Comparison of ENCODE assay signal across 8 cellular contexts in genomic region chr2:63424329-63425078, GRCh38.
DNase-seq lines count a peak whose midpoint lies in the region; ATAC-seq, FAIRE-seq and TF ChIP-seq lines count a peak whose summit lies in the region.

No MANE protein-coding gene starts in this region.

- intact Hi-C loops in psoas muscle (cut with DNase I): no loop called here

- H3K4me3 ChIP-seq in Peyer's patch (no peak overlapping the region), epithelial cell of esophagus (ENCODE audit: low read length) (no peak overlapping the region), psoas muscle (no peak overlapping the region)

- H3K4me1 ChIP-seq in Peyer's patch (no peaks in the 10 kb centered on the region), psoas muscle (no peaks in the 10 kb centered on the region)

- H3K9me3 ChIP-seq in Peyer's patch (no peaks in the 10 kb centered on the region), psoas muscle (no peaks in the 10 kb centered on the region)

- DNase-seq in DMS53 (lab: John Stamatoyannopoulos, UW): peak; percentile 67
- peak; percentile 7 for DNase-seq in GM19239 (ENCODE audit: insufficient read length, low spot score)
- no peak for DNase-seq in Peyer's patch
- peak; percentile 74 for DNase-seq in epithelial cell of esophagus (ENCODE audit: low read depth)
- peak in 1 of 2 donors; percentile 36 for DNase-seq in psoas muscle
- DNase-seq in anterior cingulate cortex (lab: John Stamatoyannopoulos, UW): no peak
- DNase-seq in NCI-H1048 (lab: John Stamatoyannopoulos, UW): no peak

- TF ChIP-seq CTCF in Peyer's patch (IDR thresholded peaks at IDR 0.05) (peak in 4 of 6 experiments; percentile 20 to 46 (median 34)), epithelial cell of esophagus (IDR thresholded peaks at IDR 0.05; ENCODE audit: insufficient read depth, low read depth, low read length, missing control alignments) (peak; percentile 79), psoas muscle (IDR thresholded peaks at IDR 0.05) (peak; percentile 39)

- 77 to 83% (median 80%) methylated on average over 15 of the region's 15 CpGs for WGBS in psoas muscle, 3 donors

- peak; percentile 85 for FAIRE-seq in GM19239 (lab: Jason Lieb, UNC)

- H3K27ac ChIP-seq in Peyer's patch (no peak overlapping the region), psoas muscle (no peak overlapping the region)

- H3K27me3 ChIP-seq in Peyer's patch (no peaks in the 10 kb centered on the region), psoas muscle (ENCODE audit: insufficient read depth in 3 of 3, low read length in 2 of 3) (no peaks in the 10 kb centered on the region)

- H3K36me3 ChIP-seq in Peyer's patch (no peaks in the 10 kb centered on the region), psoas muscle (ENCODE audit: insufficient read depth in 1 of 2, low read depth in 1 of 2) (no peaks in the 10 kb centered on the region)

- TF ChIP-seq POLR2A in Peyer's patch (IDR thresholded peaks at IDR 0.05): no peak

- ATAC-seq in HG03342 (IDR thresholded peaks at IDR 0.05; ENCODE audit: unreplicated experiment) (peak; percentile 19), psoas muscle (peak in 3 of 4 donors; percentile 25 to 67 (median 51))

Comparison
In these comparisons a context has a peak if more than half of its experiments do, and no peak if none do; other contexts are left out.
1. DNase-seq: peak in DMS53 (single experiment), GM19239 (single experiment) and epithelial cell of esophagus (single experiment); none in Peyer's patch (0 of 3), anterior cingulate cortex (0 of 58) and NCI-H1048 (single experiment).
2. Peak in every context shown above with its lines, with median percentiles within 50 percentile points of each other: CTCF ChIP-seq.